Comparison of ENCODE assay signal across 17 cellular contexts in genomic region chr4:24853142-24853541, GRCh38. TPM values are rescaled to one million over a fixed set of nuclear protein-coding genes. Genes with fewer than 3 reads are reported as not detected.
DNase-seq lines count a peak whose midpoint lies in the region; ATAC-seq, FAIRE-seq and TF ChIP-seq lines count a peak whose summit lies in the region.
"Had no signal": no experiment of that assay in that cellular context is flagged by ENCODE, and none has a peak within 500 bp of the region (broad histone marks: within the 10 kb centered on the region; RNA-seq: fewer than 3 reads in every experiment).

No MANE protein-coding gene starts in this region.

- no peaks in the 10 kb centered on the region for H3K4me1 Mint-ChIP-seq in natural killer cell treated with Interleukin-12 subunit alpha and Interleukin-12 subunit beta and Interleukin-15 and Interleukin-18, amount 100 ng/mL, for 72 hours (ENCODE audit: low read depth in 2 of 2)

- no peaks in the 10 kb centered on the region for H3K9me3 Mint-ChIP-seq in natural killer cell treated with Interleukin-12 subunit alpha and Interleukin-12 subunit beta and Interleukin-15 and Interleukin-18, amount 100 ng/mL, for 72 hours
- H3K9me3 Mint-ChIP-seq in activated naive CD4-positive, alpha-beta T cell treated with anti-CD3 and anti-CD28 coated beads, Interleukin-2, amount 50 U/mL, for 72 hours = peaks cover 0 to under 1% of the 10 kb centered on the region in 2 donors
- H3K9me3 Mint-ChIP-seq: nephron had no signal

- no peak for ATAC-seq in HG03432 (IDR thresholded peaks at IDR 0.05; ENCODE audit: unreplicated experiment)
- no peak for ATAC-seq in natural killer cell treated with Interleukin-12 subunit alpha and Interleukin-12 subunit beta and Interleukin-15 and Interleukin-18, amount 100 ng/mL, for 72 hours
- no peak for ATAC-seq in activated naive CD4-positive, alpha-beta T cell treated with anti-CD3 and anti-CD28 coated beads, Interleukin-2, amount 50 U/mL, for 72 hours
- ATAC-seq: esophagus mucosa had no signal

- no peak for TF ChIP-seq EP300 in esophagus muscularis mucosa (IDR thresholded peaks at IDR 0.05)

- H3K27ac Mint-ChIP-seq in natural killer cell treated with Interleukin-12 subunit alpha and Interleukin-12 subunit beta and Interleukin-15 and Interleukin-18, amount 100 ng/mL, for 72 hours = no peak overlapping the region
- no peak overlapping the region for H3K27ac Mint-ChIP-seq in activated naive CD4-positive, alpha-beta T cell treated with anti-CD3 and anti-CD28 coated beads, Interleukin-2, amount 50 U/mL, for 72 hours

- WGBS in esophagus muscularis mucosa = 87% methylated on average over 5 of the region's 5 CpGs

- H3K27ac ChIP-seq in esophagus muscularis mucosa (replicated peaks in 1 of 4) (peak overlapping the region in 3 of 4 donors; percentile 3 to 71 (median 24)), dorsolateral prefrontal cortex (peak overlapping the region in 5 of 59 donors; percentile 3 to 43 (median 33))
- H3K27ac ChIP-seq: hepatocyte, right atrium auricular region had no signal

- H3K4me3 Mint-ChIP-seq in natural killer cell treated with Interleukin-12 subunit alpha and Interleukin-12 subunit beta and Interleukin-15 and Interleukin-18, amount 100 ng/mL, for 72 hours = no peak overlapping the region
- H3K4me3 Mint-ChIP-seq: nephron had no signal

- DNase-seq in Daoy (ENCODE audit: low read depth) (peak; percentile 77), RCC 7860 (ENCODE audit: low spot score) (peak; percentile 17), esophagus muscularis mucosa (ENCODE audit: extremely low spot score) (no peak), pons (ENCODE audit: low spot score) (peak; percentile 76), dorsolateral prefrontal cortex (no peak)
- no peak for DNase-seq in natural killer cell treated with Interleukin-12 subunit alpha and Interleukin-12 subunit beta and Interleukin-15 and Interleukin-18, amount 100 ng/mL, for 72 hours (ENCODE audit: low spot score)
- no peak for DNase-seq in activated naive CD4-positive, alpha-beta T cell treated with anti-CD3 and anti-CD28 coated beads, Interleukin-2, amount 50 U/mL, for 72 hours (ENCODE audit: low spot score in 2 of 2)
- DNase-seq: activated CD4-positive, alpha-beta T cell treated with anti-CD3 and anti-CD28 coated beads for 4 hours; activated naive CD4-positive, alpha-beta T cell treated with Interleukin-2 at 50 U/mL for 16 hours; mesendoderm had no signal

- peaks cover 4 to 8% of the 10 kb centered on the region in 2 donors for H3K27me3 Mint-ChIP-seq in natural killer cell treated with Interleukin-12 subunit alpha and Interleukin-12 subunit beta and Interleukin-15 and Interleukin-18, amount 100 ng/mL, for 72 hours

- TF ChIP-seq CTCF in esophagus muscularis mucosa (IDR thresholded peaks at IDR 0.05) (no peak), dorsolateral prefrontal cortex (IDR thresholded peaks at IDR 0.05 in 54 of 56, conservative IDR thresholded peaks at IDR 0.05 in 2 of 56; ENCODE audit: low read depth in 1 of 56, partially characterized antibody in 56 of 56) (no peak)

- no peaks in the 10 kb centered on the region for H3K36me3 Mint-ChIP-seq in natural killer cell treated with Interleukin-12 subunit alpha and Interleukin-12 subunit beta and Interleukin-15 and Interleukin-18, amount 100 ng/mL, for 72 hours
- H3K36me3 Mint-ChIP-seq in activated naive CD4-positive, alpha-beta T cell treated with anti-CD3 and anti-CD28 coated beads, Interleukin-2, amount 50 U/mL, for 72 hours = no peaks in the 10 kb centered on the region

- no peak for FAIRE-seq in RCC 7860 (lab: Jason Lieb, UNC)
- FAIRE-seq: keratinocyte had no signal

- intact Hi-C loops in esophagus muscularis mucosa (cut with DNase I) (loop anchor here (5.0 kb wide), 1 partner anchor 56 kb away; the partner anchor contains the start of gene SOD3), dorsolateral prefrontal cortex (cut with DNase I) (no loop called here)

- H3K9me3 ChIP-seq in esophagus muscularis mucosa = no peaks in the 10 kb centered on the region
- H3K9me3 ChIP-seq: right atrium auricular region had no signal

- peaks cover 14 to 78% (median 76%) of the 10 kb centered on the region in 4 donors for H3K4me1 ChIP-seq in esophagus muscularis mucosa

- no peaks in the 10 kb centered on the region for H3K27me3 ChIP-seq in esophagus muscularis mucosa
- no peaks in the 10 kb centered on the region for H3K27me3 ChIP-seq in dorsolateral prefrontal cortex
- H3K27me3 ChIP-seq: hepatocyte, right atrium auricular region had no signal

- no peak for TF ChIP-seq POLR2A in esophagus muscularis mucosa (IDR thresholded peaks at IDR 0.05; ENCODE audit: low read depth)

- peaks cover 0 to 3% (median 0%) of the 10 kb centered on the region in 4 donors for H3K36me3 ChIP-seq in esophagus muscularis mucosa
- H3K36me3 ChIP-seq: right atrium auricular region had no signal

- no peak overlapping the region for H3K4me3 ChIP-seq in esophagus muscularis mucosa
- peak overlapping the region in 1 of 59 donors; percentile 4 for H3K4me3 ChIP-seq in dorsolateral prefrontal cortex
- H3K4me3 ChIP-seq: hepatocyte, right atrium auricular region had no signal

RNA-seq across cellular contexts. Expression of gene SOD3, which starts 57.8 kb away (rescaled TPM):
- 0.18 and 0.63 TPM in 2 replicates for total RNA-seq in Daoy (2014; rRNA removed; shearing (Covaris generic))
- total RNA-seq in esophagus muscularis mucosa = 1,000 to 10,000 TPM in 1 of 4 donors, 100 to 1,000 TPM in 3; 404 to 1,012 (median 570) TPM
- not detected for total RNA-seq in natural killer cell treated with Interleukin-12 subunit alpha and Interleukin-12 subunit beta and Interleukin-15 and Interleukin-18, amount 100 ng/mL, for 72 hours
- total RNA-seq in activated naive CD4-positive, alpha-beta T cell treated with anti-CD3 and anti-CD28 coated beads, Interleukin-2, amount 50 U/mL, for 72 hours = not detected
- total RNA-seq in dorsolateral prefrontal cortex = 10 to 100 TPM in 90 of 120 experiments, 1 to 10 TPM in 30; 4.9 to 47.8 (median 13.0) TPM
- total RNA-seq: dermis microvascular lymphatic vessel endothelial cell had no signal

RNA-seq across cellular contexts. Expression of gene CCDC149, which starts 59.7 kb away (rescaled TPM):
- total RNA-seq in Daoy (2014; rRNA removed; shearing (Covaris generic)) = 3.6 and 11.0 TPM in 2 replicates
- total RNA-seq in esophagus muscularis mucosa (10 to 100 TPM; 21.0 to 37.9 (median 34.0) TPM), dorsolateral prefrontal cortex (10 to 100 TPM; 26.6 to 70.3 (median 53.3) TPM)
- total RNA-seq in natural killer cell treated with Interleukin-12 subunit alpha and Interleukin-12 subunit beta and Interleukin-15 and Interleukin-18, amount 100 ng/mL, for 72 hours = not detected
- under 1 TPM; 0.31 to 0.61 TPM for total RNA-seq in activated naive CD4-positive, alpha-beta T cell treated with anti-CD3 and anti-CD28 coated beads, Interleukin-2, amount 50 U/mL, for 72 hours

Comparison
In these comparisons a context has a peak if more than half of its experiments do, and no peak if none do; other contexts are left out.
1. DNase-seq: peak in Daoy (single experiment), RCC 7860 (single experiment) and pons (single experiment); none in esophagus muscularis mucosa (single experiment), natural killer cell treated with Interleukin-12 subunit alpha and Interleukin-12 subunit beta and Interleukin-15 and Interleukin-18, amount 100 ng/mL, for 72 hours (single experiment), activated naive CD4-positive, alpha-beta T cell treated with anti-CD3 and anti-CD28 coated beads, Interleukin-2, amount 50 U/mL, for 72 hours (0 of 2) and dorsolateral prefrontal cortex (0 of 10).
2. RNA of gene SOD3, which starts 57.8 kb away (total RNA-seq): 404 to 1,012 TPM in esophagus muscularis mucosa; 4.9 to 47.8 TPM in dorsolateral prefrontal cortex, 0.18 to 0.63 TPM in Daoy, not detected in natural killer cell treated with Interleukin-12 subunit alpha and Interleukin-12 subunit beta and Interleukin-15 and Interleukin-18, amount 100 ng/mL, for 72 hours and not detected in activated naive CD4-positive, alpha-beta T cell treated with anti-CD3 and anti-CD28 coated beads, Interleukin-2, amount 50 U/mL, for 72 hours; every median in the first group is over 4 times any median in the second.